In genomic region chr3:120615863-120616599, GRCh38 we compare ENCODE assay signal across 1 cellular context.
TF ChIP-seq lines count a peak whose summit lies in the region.

No MANE protein-coding gene starts in this region.

TF ChIP-seq in HepG2, 621 proteins besides CTCF, POLR2A, EP300 and RAD21 (continued from another document):
- no peak for TF ChIP-seq SYNCRIP (IDR thresholded peaks at IDR 0.05; ENCODE audit: insufficient read depth, low read depth, low read length)
- TF ChIP-seq ZNF333 (CRISPR knock-in tag; IDR thresholded peaks at IDR 0.05; ENCODE audit: borderline replicate concordance): no peak
- no peak for TF ChIP-seq MLXIP (CRISPR knock-in tag; IDR thresholded peaks at IDR 0.05; ENCODE audit: borderline replicate concordance)
- TF ChIP-seq PAWR (CRISPR knock-in tag; IDR thresholded peaks at IDR 0.05; ENCODE audit: borderline replicate concordance): no peak
- TF ChIP-seq TFDP1 (CRISPR knock-in tag; IDR thresholded peaks at IDR 0.05; ENCODE audit: borderline replicate concordance): no peak
